ENCODE assay signal across 24 cellular contexts in the genomic region with DNA sequence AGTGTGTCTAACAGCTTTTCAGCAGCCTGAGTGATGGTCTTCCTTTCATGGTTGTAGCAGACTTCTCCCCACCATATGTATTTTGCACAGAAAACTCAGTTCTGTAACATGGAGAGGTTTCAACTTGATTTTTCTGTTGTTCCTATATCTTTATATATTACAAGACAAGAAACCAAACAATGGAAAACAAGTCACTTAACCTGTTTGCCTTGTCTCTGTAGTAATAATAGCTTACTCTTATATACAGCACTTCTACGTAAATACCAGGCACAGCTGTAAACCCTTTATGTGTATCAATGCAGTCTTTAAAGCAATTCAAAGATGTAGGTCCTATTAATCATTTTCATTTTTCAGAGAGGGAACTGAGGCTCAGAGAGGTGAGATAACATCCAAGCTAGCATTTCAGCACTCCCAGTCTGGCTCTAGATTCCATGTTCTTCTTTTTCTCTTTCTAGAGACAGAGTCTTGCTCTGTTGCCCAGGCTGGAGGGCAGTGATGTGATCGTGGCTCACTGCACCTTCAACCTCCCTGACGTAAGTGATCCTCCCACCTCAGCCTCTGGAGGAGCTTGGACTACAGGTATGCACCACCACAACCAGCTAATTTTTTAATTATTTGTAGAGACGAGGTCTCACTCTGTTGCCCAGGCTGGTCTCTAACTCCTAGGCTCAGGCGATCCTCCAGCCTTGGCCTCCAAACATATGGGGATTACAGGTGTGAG.
"Had no signal": no experiment of that assay in that cellular context is flagged by ENCODE, and none has a peak within 500 bp of the region (broad histone marks: within the 10 kb centered on the region; RNA-seq: fewer than 3 reads in every experiment).

No MANE protein-coding gene starts in this region.

- H3K27ac ChIP-seq: colonic mucosa, esophagus muscularis mucosa, foreskin keratinocyte, gastrocnemius medialis, heart right ventricle, left lung, lower lobe of right lung had no signal

- H3K36me3 ChIP-seq: colonic mucosa, esophagus muscularis mucosa, gastrocnemius medialis, left lung, lower lobe of right lung had no signal

- H3K9me3 Mint-ChIP-seq: dendritic cell treated with granulocyte-macrophage colony-stimulating factor and Interleukin-4, amounts not matched to agents 40 ng/mL and 50 ng/mL, for 4 days; effector memory CD8-positive, alpha-beta T cell; endodermal cell; naive B cell had no signal

- H3K27me3 ChIP-seq: colonic mucosa, esophagus muscularis mucosa, foreskin keratinocyte, gastrocnemius medialis, heart right ventricle, left lung had no signal

- H3K27ac Mint-ChIP-seq: effector memory CD8-positive, alpha-beta T cell; endodermal cell; mesothelial cell of epicardium had no signal

- H3K9me3 ChIP-seq: colonic mucosa, esophagus muscularis mucosa, gastrocnemius medialis, left lung, lower lobe of right lung, mucosa of descending colon had no signal

- H3K27me3 Mint-ChIP-seq: dendritic cell treated with granulocyte-macrophage colony-stimulating factor and Interleukin-4, amounts not matched to agents 40 ng/mL and 50 ng/mL, for 4 days; effector memory CD8-positive, alpha-beta T cell; naive B cell had no signal

- FAIRE-seq: endometrium, islet of Langerhans, keratinocyte had no signal

- H3K4me3 Mint-ChIP-seq: dendritic cell treated with granulocyte-macrophage colony-stimulating factor and Interleukin-4, amounts not matched to agents 40 ng/mL and 50 ng/mL, for 4 days; effector memory CD8-positive, alpha-beta T cell; endodermal cell; mesothelial cell of epicardium; naive B cell had no signal

- DNase-seq: colonic mucosa; cortex of kidney; effector CD8-positive, alpha-beta T cell; effector memory CD8-positive, alpha-beta T cell; endodermal cell; foreskin keratinocyte; gastrocnemius medialis; glutamatergic neuron; head of caudate nucleus; heart right ventricle; hippocampal formation; left cardiac atrium; left lung; left ventricle myocardium superior; lower lobe of right lung; mesenchymal stem cell; mucosa of descending colon; naive B cell had no signal

- H3K4me3 ChIP-seq: colonic mucosa, esophagus muscularis mucosa, gastrocnemius medialis, heart right ventricle, left lung, lower lobe of right lung, mucosa of descending colon had no signal

- H3K4me1 ChIP-seq: colonic mucosa, foreskin keratinocyte, lower lobe of right lung had no signal

- ATAC-seq: effector memory CD8-positive, alpha-beta T cell; foreskin keratinocyte; gastrocnemius medialis; heart right ventricle; left cardiac atrium; left lung; left ventricle myocardium superior; lower lobe of right lung; mucosa of descending colon had no signal
